Comparison of ENCODE assay signal across 8 cellular contexts in genomic region chr3:139935866-139936817, GRCh38. TPM values are rescaled to one million over a fixed set of nuclear protein-coding genes. Genes with fewer than 3 reads are reported as not detected.
A peak's percentile ranks its signal among the peaks of the same experiment; 100 is the strongest.
DNase-seq lines count a peak whose midpoint lies in the region; ATAC-seq and TF ChIP-seq lines count a peak whose summit lies in the region.

No MANE protein-coding gene starts in this region.

- H3K9me3 ChIP-seq in right atrium auricular region (no peaks in the 10 kb centered on the region), sigmoid colon (no peaks in the 10 kb centered on the region)

- in situ Hi-C loops in GM13976 (cut with MboI; ENCODE audit: low sequenced_read_pairs, unreplicated experiment) = no loop called here

- peak; percentile 35 for DNase-seq in GM13976 (ENCODE audit: low spot score)
- peak; percentile 29 for DNase-seq in NOMO-1 treated with DMSO at 0.1 percent for 48 hours (lab: John Stamatoyannopoulos, UW; ENCODE audit: unreplicated experiment)
- peak; percentile 67 for DNase-seq in right atrium auricular region (ENCODE audit: low spot score)
- peak; percentile 72 for DNase-seq in sigmoid colon
- DNase-seq in SKM-1 treated with dmso at 0.1 percent for 144 hours (lab: John Stamatoyannopoulos, UW; ENCODE audit: unreplicated experiment) = no peak
- no peak for DNase-seq in activated CD8-positive, alpha-beta memory T cell treated with anti-CD3 and anti-CD28 coated beads, Interleukin-2, amount 50 U/mL, for 48 hours
- DNase-seq in C1 segment of cervical spinal cord (lab: John Stamatoyannopoulos, UW) = no peak

- no peak for TF ChIP-seq EP300 in sigmoid colon (IDR thresholded peaks at IDR 0.05)

- peak overlapping the region; percentile 70 to 83 for H3K27ac ChIP-seq in right atrium auricular region
- no peak overlapping the region for H3K27ac ChIP-seq in sigmoid colon

- 4 to 5% methylated on average over 42 of the region's 42 CpGs for WGBS in sigmoid colon, 2 donors

- intact Hi-C loops in sigmoid colon (cut with DNase I) = loop anchor here (10.0 kb wide), 1 partner anchor 501 kb away; no protein-coding TSS in a partner anchor

- no peak for ATAC-seq in GM19455 (IDR thresholded peaks at IDR 0.05; ENCODE audit: unreplicated experiment)

- no peaks in the 10 kb centered on the region for H3K27me3 ChIP-seq in right atrium auricular region
- H3K27me3 ChIP-seq in sigmoid colon = peaks cover 0 to 31% (median 14%) of the 10 kb centered on the region in 3 donors

- H3K4me1 ChIP-seq in right atrium auricular region (peaks cover 0 to 44% of the 10 kb centered on the region in 2 donors), sigmoid colon (peaks cover 0 to 28% (median 22%) of the 10 kb centered on the region in 4 donors)

- no peak for TF ChIP-seq CTCF in GM13976 (IDR thresholded peaks at IDR 0.05; ENCODE audit: borderline replicate concordance, control extremely low read depth, extremely low read depth, insufficient read depth, missing control alignments)
- TF ChIP-seq CTCF in right atrium auricular region (IDR thresholded peaks at IDR 0.05) = no peak
- TF ChIP-seq CTCF in sigmoid colon (IDR thresholded peaks at IDR 0.05) = no peak

- H3K36me3 ChIP-seq in right atrium auricular region (no peaks in the 10 kb centered on the region), sigmoid colon (no peaks in the 10 kb centered on the region)

- no peak for TF ChIP-seq POLR2A in sigmoid colon (IDR thresholded peaks at IDR 0.05)

- H3K4me3 ChIP-seq in right atrium auricular region = peak overlapping the region; percentile 46 to 66
- peak overlapping the region; percentile 9 to 57 (median 48) for H3K4me3 ChIP-seq in sigmoid colon

RNA-seq across cellular contexts. Expression of gene CLSTN2, which starts 1.2 kb away (rescaled TPM):
- 10 to 100 TPM; 13.6 to 28.3 TPM for total RNA-seq in right atrium auricular region
- total RNA-seq in sigmoid colon = 1 to 10 TPM; 2.7 to 8.3 (median 5.6) TPM
- under 1 TPM; 0.23 to 0.64 (median 0.60) TPM for polyA plus RNA-seq in sigmoid colon

Comparison
In these comparisons a context has a peak if more than half of its experiments do, and no peak if none do; other contexts are left out.
1. DNase-seq: peak in GM13976 (single experiment), NOMO-1 treated with DMSO at 0.1 percent for 48 hours (single experiment), right atrium auricular region (single experiment) and sigmoid colon (single experiment); none in SKM-1 treated with dmso at 0.1 percent for 144 hours (single experiment), activated CD8-positive, alpha-beta memory T cell treated with anti-CD3 and anti-CD28 coated beads, Interleukin-2, amount 50 U/mL, for 48 hours (single experiment) and C1 segment of cervical spinal cord (0 of 14).
2. H3K27ac ChIP-seq: peak in right atrium auricular region (2 of 2); none in sigmoid colon (0 of 4).